Comparison of ENCODE assay signal across 37 cellular contexts in genomic region chr7:106317971-106318370, GRCh38. TPM values are rescaled to one million over a fixed set of nuclear protein-coding genes. Genes with fewer than 3 reads are reported as not detected.
DNase-seq lines count a peak whose midpoint lies in the region; ATAC-seq, FAIRE-seq and TF ChIP-seq lines count a peak whose summit lies in the region.
"Had no signal": no experiment of that assay in that cellular context is flagged by ENCODE, and none has a peak within 500 bp of the region (broad histone marks: within the 10 kb centered on the region; RNA-seq: fewer than 3 reads in every experiment).

No MANE protein-coding gene starts in this region.

- H3K36me3 ChIP-seq in keratinocyte (ENCODE audit: control insufficient read depth in 2 of 2, extremely low read depth in 1 of 2, insufficient read depth in 2 of 2, low read length in 2 of 2) (no peaks in the 10 kb centered on the region), hepatocyte (replicated peaks; ENCODE audit: insufficient read depth, low read depth) (no peaks in the 10 kb centered on the region)
- H3K36me3 ChIP-seq: BE2C, cardiac muscle cell, gastroesophageal sphincter, HAP-1, neutrophil, stomach, tibial artery had no signal

- H3K9me1 ChIP-seq in keratinocyte (ENCODE audit: control insufficient read depth, extremely low read depth, insufficient read depth, low read length) = no peaks in the 10 kb centered on the region

- no peaks in the 10 kb centered on the region for H3K9me2 ChIP-seq in hepatocyte (replicated peaks; ENCODE audit: insufficient read depth)

- no peak overlapping the region for H3K9ac ChIP-seq in keratinocyte (ENCODE audit: control insufficient read depth, extremely low read depth, insufficient read depth, low read length)

- no peaks in the 10 kb centered on the region for H4K20me1 ChIP-seq in keratinocyte (ENCODE audit: control insufficient read depth, extremely low read depth, insufficient read depth, low read length)
- H4K20me1 ChIP-seq in hepatocyte (ENCODE audit: insufficient read depth, poor library complexity, severe bottlenecking) = no peaks in the 10 kb centered on the region

- peak overlapping the region; percentile 52 for H2AFZ ChIP-seq in keratinocyte (ENCODE audit: control insufficient read depth, low read length)
- H2AFZ ChIP-seq in hepatocyte = no peak overlapping the region

- H3K4me2 ChIP-seq in keratinocyte (ENCODE audit: control insufficient read depth, extremely low read depth, insufficient read depth, low read depth, low read length) (peak overlapping the region; percentile 23), hepatocyte (no peak overlapping the region)

- TF ChIP-seq CTCF in cardiac fibroblast (IDR thresholded peaks at IDR 0.05; ENCODE audit: low read depth, low read length) (no peak), keratinocyte (optimal IDR thresholded peaks at IDR 0.05 in 1 of 3, IDR thresholded peaks at IDR 0.05 in 1 of 3, conservative IDR thresholded peaks at IDR 0.05 in 1 of 3; ENCODE audit: extremely low read depth in 1 of 3, insufficient read depth in 2 of 3, low read length in 3 of 3) (no peak), hepatocyte (IDR thresholded peaks at IDR 0.05; ENCODE audit: poor library complexity) (no peak), dorsolateral prefrontal cortex (IDR thresholded peaks at IDR 0.05 in 54 of 56, conservative IDR thresholded peaks at IDR 0.05 in 2 of 56; ENCODE audit: low read depth in 1 of 56, partially characterized antibody in 56 of 56) (no peak)

- H3K4me3 ChIP-seq in cardiac fibroblast (replicated peaks in 1 of 2; ENCODE audit: low read depth in 2 of 2, low read length in 2 of 2) (no peak overlapping the region), keratinocyte (ENCODE audit: control insufficient read depth in 2 of 3, extremely low read depth in 1 of 3, insufficient read depth in 2 of 3, low read depth in 1 of 3, low read length in 3 of 3) (no peak overlapping the region), hepatocyte (no peak overlapping the region), dorsolateral prefrontal cortex (no peak overlapping the region)
- H3K4me3 ChIP-seq: cardiac muscle cell, coronary artery, gastroesophageal sphincter, HAP-1, psoas muscle, stomach, tibial artery had no signal

- no peak overlapping the region for H3K27ac ChIP-seq in keratinocyte (ENCODE audit: control insufficient read depth, insufficient read depth, low read length)
- H3K27ac ChIP-seq in hepatocyte = no peak overlapping the region
- no peak overlapping the region for H3K27ac ChIP-seq in dorsolateral prefrontal cortex
- H3K27ac ChIP-seq: cardiac muscle cell, coronary artery, gastroesophageal sphincter, neutrophil, psoas muscle, stomach, tibial artery had no signal

- H3K79me2 ChIP-seq in keratinocyte (ENCODE audit: control insufficient read depth, insufficient read depth, low read length) (no peaks in the 10 kb centered on the region), hepatocyte (no peaks in the 10 kb centered on the region)

- DNase-seq in AG08395 (ENCODE audit: low spot score) = peak; percentile 9
- peak; percentile 48 for DNase-seq in M059J (ENCODE audit: low read depth)
- DNase-seq in cardiac fibroblast (ENCODE audit: low read depth in 2 of 2) = peak; percentile 9 to 28
- no peak for DNase-seq in keratinocyte (ENCODE audit: low read depth, low spot score)
- no peak for DNase-seq in hepatocyte (ENCODE audit: low spot score)
- DNase-seq in dorsolateral prefrontal cortex = no peak
- DNase-seq: activated B cell treated with CpG ODN at 0.5 μM for 24 hours; activated CD4-positive, alpha-beta T cell treated with anti-CD3 and anti-CD28 coated beads, Interleukin-2, amount 50 U/mL, for 1 hour; activated naive CD4-positive, alpha-beta T cell treated with Interleukin-2 at 50 U/mL for 16 hours; activated T-cell treated with anti-CD3 and anti-CD28 coated beads, Interleukin-2, amount 50 U/mL, for 48 hours; BE2C; CD8-positive, alpha-beta memory T cell; DMS153; effector memory CD8-positive, alpha-beta T cell; erythroblast; Karpas-422; left ventricle myocardium superior; naive B cell; NCI-H1048; NCI-H187; NCI-H2171 treated with DMSO at 0.1 percent for 48 hours; NCI-H526; psoas muscle; stimulated activated CD4-positive, alpha-beta T cell treated with anti-CD3 and anti-CD28 coated beads, Interleukin-1b, Interleukin-23, amount 100 ng/mL, for 48 hours; stimulated activated CD8-positive, alpha-beta memory T cell treated with anti-CD3 and anti-CD28 coated beads, Interleukin-4, amount 100 ng/mL, for 48 hours; stomach; T-cell; tibial artery had no signal

- no peaks in the 10 kb centered on the region for H3K9me3 ChIP-seq in keratinocyte (ENCODE audit: control insufficient read depth, low read depth, low read length)
- H3K9me3 ChIP-seq in hepatocyte (ENCODE audit: low read depth) = no peaks in the 10 kb centered on the region
- H3K9me3 ChIP-seq: BE2C, HAP-1, neutrophil, psoas muscle, stomach, tibial artery had no signal

- H3K4me1 ChIP-seq in keratinocyte (ENCODE audit: control insufficient read depth, extremely low read depth, insufficient read depth, low read length) = peaks cover 19% of the 10 kb centered on the region
- H3K4me1 ChIP-seq in hepatocyte (ENCODE audit: insufficient read depth) = no peaks in the 10 kb centered on the region
- H3K4me1 ChIP-seq: BE2C, gastroesophageal sphincter, HAP-1, psoas muscle, stomach, tibial artery had no signal

- dilution Hi-C loops in keratinocyte (cut with MboI; ENCODE audit: extremely low pct_ligation_motif_present, low sequenced_read_pairs) = no loop called here

- 88% methylated on average over 5 of the region's 5 CpGs for WGBS in hepatocyte (ENCODE audit: low lambda C conversion rate, missing lambda C conversion rate)

- no peak for ATAC-seq in HG03045 (IDR thresholded peaks at IDR 0.05; ENCODE audit: unreplicated experiment)
- no peak for ATAC-seq in HG02885 (IDR thresholded peaks at IDR 0.05; ENCODE audit: poor library complexity, unreplicated experiment)
- ATAC-seq: effector memory CD8-positive, alpha-beta T cell; gastroesophageal sphincter; left ventricle myocardium superior; psoas muscle; T-cell had no signal

- intact Hi-C loops in dorsolateral prefrontal cortex (cut with DNase I) = no loop called here

- H3K27me3 ChIP-seq in keratinocyte (ENCODE audit: control insufficient read depth, extremely low read depth, insufficient read depth, low read length) (no peaks in the 10 kb centered on the region), hepatocyte (no peaks in the 10 kb centered on the region), dorsolateral prefrontal cortex (no peaks in the 10 kb centered on the region)
- H3K27me3 ChIP-seq: cardiac muscle cell, gastroesophageal sphincter, neutrophil, tibial artery had no signal

- peak; percentile 80 for FAIRE-seq in keratinocyte (lab: Jason Lieb, UNC)
- FAIRE-seq: islet of Langerhans, RCC 7860 had no signal

RNA-seq across cellular contexts. Expression of gene NAMPT, which starts 33.2 kb away (rescaled TPM):
- total RNA-seq in M059J (2014; rRNA removed; shearing (Covaris generic)) = 204 and 300 TPM in 2 replicates
- polyA plus RNA-seq in keratinocyte (59.3 to 94.2 TPM (median 71.7 TPM) in 3 replicates), hepatocyte (71.8 and 98.9 TPM in 2 replicates)
- 149 TPM for polyA plus RNA-seq in keratinocyte (2011; ENCODE audit: low read depth)
- 34.6 and 79.9 TPM in 2 replicates for polyA plus RNA-seq in keratinocyte (2011; cell fraction: cytosol; rRNA removed)
- polyA plus RNA-seq in keratinocyte (2011; cell fraction: nucleus; rRNA removed) = 49.2 and 66.6 TPM in 2 replicates
- 94.5 and 137 TPM in 2 replicates for polyA plus RNA-seq in keratinocyte (2012; ENCODE audit: low replicate concordance)
- polyA minus RNA-seq in keratinocyte = 9.7 to 80.6 TPM (median 44.1 TPM) in 3 replicates
- 95.9 TPM for polyA minus RNA-seq in keratinocyte (2011; cell fraction: cytosol; rRNA and poly(A)+ RNA removed)
- 71.0 and 136 TPM in 2 replicates for polyA minus RNA-seq in keratinocyte (2011; cell fraction: nucleus; rRNA and poly(A)+ RNA removed)
- total RNA-seq in hepatocyte (251 and 299 TPM in 2 replicates), dorsolateral prefrontal cortex (100 to 1,000 TPM in 17 of 120 experiments, 10 to 100 TPM in 103; 24.2 to 256 (median 58.4) TPM)

Comparison
In these comparisons a context has a peak if more than half of its experiments do, and no peak if none do; other contexts are left out.
1. DNase-seq: peak in AG08395 (single experiment), M059J (single experiment) and cardiac fibroblast (2 of 2); none in keratinocyte (single experiment), hepatocyte (single experiment) and dorsolateral prefrontal cortex (0 of 10).